ENCODE assay signal across 25 cellular contexts in the genomic region with DNA sequence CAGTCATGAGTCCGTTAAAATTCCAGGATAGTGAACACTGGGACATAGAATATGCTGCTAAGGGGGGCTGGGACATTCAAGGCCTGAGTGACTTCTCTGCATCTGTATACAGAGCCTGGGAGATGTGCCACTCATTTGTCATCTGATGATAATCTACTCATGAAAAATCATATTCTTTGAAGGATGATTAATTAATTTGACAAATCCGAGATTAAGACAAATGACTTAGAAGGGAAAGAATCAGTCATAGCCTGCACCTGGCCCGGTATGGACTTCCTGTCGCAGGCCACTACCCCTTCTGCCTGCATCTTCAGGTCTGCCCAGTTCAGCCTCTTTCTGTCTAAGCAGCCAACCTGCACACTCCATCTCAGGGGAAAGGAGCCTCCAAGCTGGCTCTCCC. TPM values are rescaled to one million over a fixed set of nuclear protein-coding genes. Genes with fewer than 3 reads are reported as not detected.
"Had no signal": no experiment of that assay in that cellular context is flagged by ENCODE, and none has a peak within 500 bp of the region (broad histone marks: within the 10 kb centered on the region; RNA-seq: fewer than 3 reads in every experiment).

No MANE protein-coding gene starts in this region.

- FAIRE-seq: HTR-8/SVneo had no signal

- H3K36me3 ChIP-seq: MG63, SJCRH30 had no signal

- H3K27ac ChIP-seq: HL-60, SJCRH30 had no signal

- H3K27me3 ChIP-seq: MG63, SJCRH30 had no signal

- ATAC-seq: Panc1, PC-3, Right ventricle myocardium inferior, SK-N-SH treated with all-trans-retinoic acid at 6 μM for 48 hours had no signal

- H3K4me3 ChIP-seq: MG63, SJCRH30 had no signal

- H3K9me3 ChIP-seq: MG63 had no signal

- DNase-seq: KBM-7, MG63, NCI-H1092, NCI-H1105 treated with DMSO at 0.1 percent for 48 hours, NCI-H1417 treated with DMSO at 0.1 percent for 48 hours, NCI-H146, NCI-H1694 treated with DMSO at 0.1 percent for 48 hours, NCI-H1930, NCI-H2081, NCI-H2107, NCI-H2227 treated with DMSO at 0.1 percent for 48 hours, NCI-H524, NCI-H526 treated with DMSO at 0.1 percent for 48 hours, NCI-H748 treated with DMSO at 0.1 percent for 48 hours, PC-3, SHP77 treated with DMSO at 0.1 percent for 48 hours, SJCRH30 had no signal

RNA-seq across cellular contexts. Expression of gene FAM170B, which starts 18.8 kb away (rescaled TPM):
- total RNA-seq: NCI-H460, PC-3, Right ventricle myocardium inferior, RPMI7951, SJCRH30 had no signal
- polyA plus RNA-seq: IgD-negative memory B cell had no signal

RNA-seq across cellular contexts. Expression of gene TMEM273, which starts 35.5 kb away (rescaled TPM):
- total RNA-seq: NCI-H460, PC-3, RPMI7951 had no signal

RNA-seq across cellular contexts. Expression of gene VSTM4, which starts 37.3 kb away (rescaled TPM):
- total RNA-seq: NCI-H460, PC-3 had no signal
- polyA plus RNA-seq: IgD-negative memory B cell had no signal
